25 cellular contexts compared by ENCODE assay signal in the genomic region with DNA sequence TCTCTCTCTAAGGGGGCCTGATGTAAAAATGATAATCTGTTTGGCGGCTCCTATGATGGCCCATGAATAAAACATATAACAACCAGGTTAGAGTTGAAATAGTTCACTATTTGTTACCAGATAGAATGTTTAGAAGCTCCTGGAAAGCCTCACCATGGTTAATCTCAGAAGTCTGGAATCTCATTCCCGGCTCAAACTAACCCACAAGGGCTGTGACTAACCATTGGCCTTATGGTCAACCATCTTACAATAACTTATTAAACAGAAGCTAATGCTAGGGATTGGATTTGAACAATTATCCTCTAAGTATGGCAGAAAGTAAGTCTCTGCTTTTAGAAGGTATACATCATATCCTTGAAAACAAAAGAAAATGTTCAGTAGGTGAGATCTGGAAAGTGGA.
"Had no signal": no experiment of that assay in that cellular context is flagged by ENCODE, and none has a peak within 500 bp of the region (broad histone marks: within the 10 kb centered on the region; RNA-seq: fewer than 3 reads in every experiment).

No MANE protein-coding gene starts in this region.

- H3K36me3 Mint-ChIP-seq: activated CD8-positive, alpha-beta memory T cell treated with anti-CD3 and anti-CD28 coated beads, Interleukin-2, amount 10 ng/mL, durations not matched to agents 7 days and 5 days; activated naive CD4-positive, alpha-beta T cell treated with anti-CD3 and anti-CD28 coated beads, Interleukin-2, amount 50 U/mL, for 24 hours had no signal

- H3K27me3 Mint-ChIP-seq: activated CD8-positive, alpha-beta memory T cell treated with anti-CD3 and anti-CD28 coated beads, Interleukin-2, amount 10 ng/mL, durations not matched to agents 7 days and 5 days; activated naive CD4-positive, alpha-beta T cell treated with anti-CD3 and anti-CD28 coated beads, Interleukin-2, amount 50 U/mL, for 24 hours; activated T-cell treated with anti-CD3 and anti-CD28 coated beads, Interleukin-2, amount 50 U/mL, for 24 hours had no signal

- H3K9me3 Mint-ChIP-seq: activated naive CD4-positive, alpha-beta T cell treated with anti-CD3 and anti-CD28 coated beads, Interleukin-2, amount 50 U/mL, for 24 hours; activated T-cell treated with anti-CD3 and anti-CD28 coated beads, Interleukin-2, amount 50 U/mL, for 24 hours; activated T-helper 1 cell treated with anti-CD3 and anti-CD28 coated beads, Interleukin-12 subunit alpha, Interleukin-12 subunit beta, Interleukin-2, Interleukin-4 antibody, amounts not matched to agents 30 ng/mL and 10 ng/mL and 1 ng/mL, durations not matched to agents 14 hours and 24 hours and 36 hours had no signal

- H3K4me1 Mint-ChIP-seq: activated CD8-positive, alpha-beta memory T cell treated with anti-CD3 and anti-CD28 coated beads, Interleukin-2, amount 10 ng/mL, durations not matched to agents 7 days and 5 days; activated naive CD4-positive, alpha-beta T cell treated with anti-CD3 and anti-CD28 coated beads, Interleukin-2, amount 50 U/mL, for 24 hours had no signal

- H3K4me3 Mint-ChIP-seq: activated CD8-positive, alpha-beta memory T cell treated with anti-CD3 and anti-CD28 coated beads, Interleukin-2, amount 10 ng/mL, durations not matched to agents 7 days and 5 days; activated naive CD4-positive, alpha-beta T cell treated with anti-CD3 and anti-CD28 coated beads, Interleukin-2, amount 50 U/mL, for 24 hours; activated T-cell treated with anti-CD3 and anti-CD28 coated beads, Interleukin-2, amount 50 U/mL, for 24 hours; activated T-helper 1 cell treated with anti-CD3 and anti-CD28 coated beads, Interleukin-12 subunit alpha, Interleukin-12 subunit beta, Interleukin-2, Interleukin-4 antibody, amounts not matched to agents 30 ng/mL and 10 ng/mL and 1 ng/mL, durations not matched to agents 14 hours and 24 hours and 36 hours had no signal

- DNase-seq: activated CD4-positive, alpha-beta T cell treated with anti-CD3 and anti-CD28 coated beads for 48 hours; activated CD4-positive, alpha-beta T cell treated with anti-CD3 and anti-CD28 coated beads, Interleukin-2, amount 50 U/mL, for 4 hours; activated CD8-positive, alpha-beta memory T cell treated with anti-CD3 and anti-CD28 coated beads, Interleukin-2, amount 10 ng/mL, durations not matched to agents 7 days and 5 days; activated effector memory CD4-positive, alpha-beta T cell treated with Interleukin-2 at 50 U/mL for 16 hours; activated naive CD4-positive, alpha-beta T cell; activated T-cell treated with anti-CD3 and anti-CD28 coated beads, Interleukin-2, amount 50 U/mL, for 24 hours; amniotic stem cell; cerebellar nuclear complex; Kasumi-1; KBM-7; NCI-H1048; NCI-H146; NCI-H1930; NCI-H345; NCI-H510A; NCI-H526 treated with DMSO at 0.1 percent for 48 hours; Peyer's patch; Right ventricle myocardium superior; SJCRH30; SK-N-SH; T-helper 1 cell; WERI-Rb-1 had no signal

- H3K27ac Mint-ChIP-seq: activated CD8-positive, alpha-beta memory T cell treated with anti-CD3 and anti-CD28 coated beads, Interleukin-2, amount 10 ng/mL, durations not matched to agents 7 days and 5 days; activated naive CD4-positive, alpha-beta T cell treated with anti-CD3 and anti-CD28 coated beads, Interleukin-2, amount 50 U/mL, for 24 hours; activated T-cell treated with anti-CD3 and anti-CD28 coated beads, Interleukin-2, amount 50 U/mL, for 24 hours; activated T-helper 1 cell treated with anti-CD3 and anti-CD28 coated beads, Interleukin-12 subunit alpha, Interleukin-12 subunit beta, Interleukin-2, Interleukin-4 antibody, amounts not matched to agents 30 ng/mL and 10 ng/mL and 1 ng/mL, durations not matched to agents 14 hours and 24 hours and 36 hours had no signal

- ATAC-seq: activated CD4-positive, CD25-positive, alpha-beta regulatory T cell treated with anti-CD3 and anti-CD28 coated beads, Interleukin-2, amount 50 U/mL, for 24 hours; activated CD8-positive, alpha-beta memory T cell treated with anti-CD3 and anti-CD28 coated beads, Interleukin-2, amount 10 ng/mL, durations not matched to agents 7 days and 5 days had no signal
